In the genomic region with DNA sequence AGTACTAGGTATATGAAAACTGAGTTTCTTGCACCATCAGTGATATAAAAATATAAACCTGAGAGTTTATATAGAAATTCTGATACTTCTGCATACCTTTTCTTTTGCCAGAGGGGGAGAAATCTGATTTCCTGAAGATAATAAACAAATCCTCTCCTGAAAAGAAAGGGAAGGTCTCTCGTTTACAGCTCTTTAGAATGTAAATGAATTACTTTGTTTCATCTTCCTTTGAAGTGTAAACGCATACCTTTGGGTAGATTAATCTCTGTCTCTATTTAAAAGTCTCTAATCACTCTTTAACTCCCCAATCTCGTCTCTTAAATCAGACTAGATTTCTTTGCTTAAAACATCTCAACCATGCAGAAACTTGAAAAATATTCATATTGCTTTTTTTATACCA, we compare ENCODE assay signal across 17 cellular contexts.
A peak's percentile ranks its signal among the peaks of the same experiment; 100 is the strongest.
DNase-seq lines count a peak whose midpoint lies in the region; FAIRE-seq and TF ChIP-seq lines count a peak whose summit lies in the region.
"Had no signal": no experiment of that assay in that cellular context is flagged by ENCODE, and none has a peak within 500 bp of the region (broad histone marks: within the 10 kb centered on the region; RNA-seq: fewer than 3 reads in every experiment).

No MANE protein-coding gene starts in this region.

- no peaks in the 10 kb centered on the region for H3K23me2 ChIP-seq in H1 (ENCODE audit: low read depth, low read length)

- H3K9me3 ChIP-seq in HUES6 (ENCODE audit: control insufficient read depth, insufficient read depth, low read depth, low read length), result no peaks in the 10 kb centered on the region; the same call in 1 of the 2 replicates
- no peaks in the 10 kb centered on the region for H3K9me3 ChIP-seq in H1 (ENCODE audit: insufficient read depth in 2 of 2, low read depth in 1 of 2, low read length in 1 of 2)
- H3K9me3 ChIP-seq in iPS-20b (ENCODE audit: insufficient read depth, low read depth, low read length), result no peaks in the 10 kb centered on the region
- no peaks in the 10 kb centered on the region for H3K9me3 ChIP-seq in neural progenitor cell (ENCODE audit: low read depth)

- peaks cover 2% of the 10 kb centered on the region for H3K4me1 Mint-ChIP-seq in neural progenitor cell
- H3K4me1 Mint-ChIP-seq in activated T-cell treated with anti-CD3 and anti-CD28 coated beads, Interleukin-2, amount 50 U/mL, for 24 hours (ENCODE audit: low read depth), result peaks cover 7% of the 10 kb centered on the region
- H3K4me1 Mint-ChIP-seq: B cell had no signal

- H2BK5ac ChIP-seq in H1 (ENCODE audit: low read depth, low read length), result no peak overlapping the region

- H2BK12ac ChIP-seq in H1 (ENCODE audit: low read depth, low read length), result no peak overlapping the region

- H3K27ac ChIP-seq in HUES6 (ENCODE audit: low read depth, low read length) (peak overlapping the region; percentile 75; the same call in 1 of the 2 replicates), H1 (ENCODE audit: low read depth, low read length) (no peak overlapping the region), iPS-20b (ENCODE audit: low read length) (no peak overlapping the region), neural progenitor cell (no peak overlapping the region)

- H3K36me3 Mint-ChIP-seq in neural progenitor cell, result no peaks in the 10 kb centered on the region
- no peaks in the 10 kb centered on the region for H3K36me3 Mint-ChIP-seq in activated T-cell treated with anti-CD3 and anti-CD28 coated beads, Interleukin-2, amount 50 U/mL, for 24 hours (ENCODE audit: low read depth)

- no peak overlapping the region for H3K18ac ChIP-seq in H1 (ENCODE audit: extremely low read depth, low read length)

- TF ChIP-seq CTCF in H1 (IDR thresholded peaks at IDR 0.05; ENCODE audit: control extremely low read depth in 1 of 3, insufficient read depth in 1 of 3, low read depth in 1 of 3, low read length in 3 of 3), result no peak
- no peak for TF ChIP-seq CTCF in neural progenitor cell (IDR thresholded peaks at IDR 0.05)

- no peak overlapping the region for H4K8ac ChIP-seq in H1 (ENCODE audit: extremely low read depth, insufficient read depth, low read length)

- FAIRE-seq in H1 (lab: Jason Lieb, UNC), result peak; percentile 50
- FAIRE-seq: GM18507, HTR-8/SVneo had no signal

- DNase-seq in H1 (ENCODE audit: low read depth in 1 of 2, low spot score in 2 of 2) (no peak), neural progenitor cell (ENCODE audit: low spot score) (peak; percentile 11), NCI-H1694 (lab: John Stamatoyannopoulos, UW) (no peak), NCI-H1105 (lab: John Stamatoyannopoulos, UW) (no peak)
- DNase-seq in activated T-cell treated with anti-CD3 and anti-CD28 coated beads, Interleukin-2, amount 50 U/mL, for 24 hours, result no peak
- DNase-seq: C1 segment of cervical spinal cord; Calu3; CD4-positive, alpha-beta T cell; DMS 273 treated with DMSO at 0.1 percent for 48 hours; GOT3; HCEC 1CT; HFFc6 had no signal

- H3K9me3 Mint-ChIP-seq in neural progenitor cell, result no peaks in the 10 kb centered on the region
- peaks cover 4% of the 10 kb centered on the region for H3K9me3 Mint-ChIP-seq in activated T-cell treated with anti-CD3 and anti-CD28 coated beads, Interleukin-2, amount 50 U/mL, for 24 hours
- H3K9me3 Mint-ChIP-seq: CD4-positive, alpha-beta T cell had no signal

- H2AFZ ChIP-seq in H1 (ENCODE audit: low read length) (no peak overlapping the region), neural progenitor cell (replicated peaks) (no peak overlapping the region)

- no peak overlapping the region for H2BK20ac ChIP-seq in H1 (ENCODE audit: low read length)

- CTCF ChIA-PET in H1 (lab: Charles Lee; ENCODE audit: partially characterized antibody), result no interaction called here

- no peak for TF ChIP-seq RAD21 in H1 (IDR thresholded peaks at IDR 0.05 in 1 of 2, conservative IDR thresholded peaks at IDR 0.05 in 1 of 2; ENCODE audit: low read depth in 2 of 2, low read length in 2 of 2)

- H3K4me2 ChIP-seq in H1 (ENCODE audit: insufficient read depth in 1 of 2, low read depth in 2 of 2, low read length in 2 of 2) (no peak overlapping the region), neural progenitor cell (no peak overlapping the region)

- no peak for TF ChIP-seq EP300 in H1 (IDR thresholded peaks at IDR 0.05; ENCODE audit: borderline replicate concordance in 1 of 2, low read depth in 2 of 2, low read length in 2 of 2)

- H3K36me3 ChIP-seq in HUES6 (ENCODE audit: control insufficient read depth, insufficient read depth, low read length) (no peaks in the 10 kb centered on the region), H1 (ENCODE audit: control insufficient read depth in 2 of 4, insufficient read depth in 4 of 4, low read length in 3 of 4) (no peaks in the 10 kb centered on the region), iPS-20b (ENCODE audit: insufficient read depth, low read depth, low read length) (no peaks in the 10 kb centered on the region), neural progenitor cell (no peaks in the 10 kb centered on the region)

- H3K27me3 Mint-ChIP-seq in neural progenitor cell (ENCODE audit: insufficient read depth, low read depth), result no peaks in the 10 kb centered on the region
- H3K27me3 Mint-ChIP-seq in activated T-cell treated with anti-CD3 and anti-CD28 coated beads, Interleukin-2, amount 50 U/mL, for 24 hours, result no peaks in the 10 kb centered on the region
- H3K27me3 Mint-ChIP-seq: B cell; CD4-positive, alpha-beta T cell had no signal

- no peaks in the 10 kb centered on the region for H3F3A ChIP-seq in neural progenitor cell (ENCODE audit: low read depth)

- no peak overlapping the region for H3K56ac ChIP-seq in H1 (replicated peaks; ENCODE audit: insufficient read length, low read depth, low read length)

- 5% methylated on average over 3 of the region's 3 CpGs; no CpG with 5 or more reads in 1 of the 2 experiments for WGBS in H1 (ENCODE audit: extremely low coverage in 1 of 2, insufficient coverage in 1 of 2, insufficient read length in 1 of 2, insufficient replicate concordance in 2 of 2, low coverage in 1 of 2, low lambda C conversion rate in 2 of 2, missing lambda C conversion rate in 1 of 2), 2 experiments

- no peak overlapping the region for H3K4ac ChIP-seq in H1 (replicated peaks; ENCODE audit: insufficient read length, low read depth, low read length)

- no peak overlapping the region for H3K4me3 Mint-ChIP-seq in neural progenitor cell
- no peak overlapping the region for H3K4me3 Mint-ChIP-seq in activated T-cell treated with anti-CD3 and anti-CD28 coated beads, Interleukin-2, amount 50 U/mL, for 24 hours
- H3K4me3 Mint-ChIP-seq: B cell; CD4-positive, alpha-beta T cell; HFFc6 had no signal

- H3K27ac Mint-ChIP-seq in neural progenitor cell, result no peak overlapping the region
- H3K27ac Mint-ChIP-seq in activated T-cell treated with anti-CD3 and anti-CD28 coated beads, Interleukin-2, amount 50 U/mL, for 24 hours, result no peak overlapping the region
- H3K27ac Mint-ChIP-seq: B cell; CD4-positive, alpha-beta T cell; HFFc6 had no signal

- no peak overlapping the region for H2AK5ac ChIP-seq in H1 (ENCODE audit: low read depth, low read length)

- TF ChIP-seq POLR2A in H1 (IDR thresholded peaks at IDR 0.05; ENCODE audit: control extremely low read depth in 1 of 2, low read depth in 2 of 2, low read length in 2 of 2), result no peak

- peaks cover 13% of the 10 kb centered on the region for H3K4me1 ChIP-seq in HUES6 (ENCODE audit: control insufficient read depth, insufficient read depth, low read length)
- 0 out of 7 replicates have a peak, but pooled peaks cover 0 to 2% (median 0%) of the 10 kb centered on the region in 4 experiments for H3K4me1 ChIP-seq in H1 (replicated peaks in 1 of 4; ENCODE audit: control insufficient read depth in 3 of 4, insufficient read depth in 4 of 4, low read length in 3 of 4)
- peaks cover 7% of the 10 kb centered on the region; the same call in 1 of the 2 replicates for H3K4me1 ChIP-seq in iPS-20b (ENCODE audit: insufficient read depth, low read length)
- peaks cover 8% of the 10 kb centered on the region for H3K4me1 ChIP-seq in neural progenitor cell

- no peak overlapping the region for H4K91ac ChIP-seq in H1 (replicated peaks; ENCODE audit: insufficient read length, low read length)

- H3K4me3 ChIP-seq in HUES6 (ENCODE audit: low read depth, low read length) (peak overlapping the region; percentile 27), H1 (ENCODE audit: extremely low read depth in 1 of 4, insufficient read depth in 2 of 4, low read depth in 3 of 4, low read length in 4 of 4) (peak overlapping the region in 1 of 4 experiments; percentile 38; a peak in 1 of 8 replicates), iPS-20b (ENCODE audit: low read length) (peak overlapping the region; percentile 42; the same call in 1 of the 2 replicates), neural progenitor cell (no peak overlapping the region)

- H3K23ac ChIP-seq in H1 (ENCODE audit: insufficient read length), result no peak overlapping the region

- no peak overlapping the region for H4K5ac ChIP-seq in H1 (ENCODE audit: insufficient read length, low read depth, low read length)

- H3K79me2 ChIP-seq in H1 (ENCODE audit: control insufficient read depth in 1 of 2, insufficient read depth in 2 of 2, low read length in 2 of 2) (no peaks in the 10 kb centered on the region), neural progenitor cell (ENCODE audit: low read depth) (no peaks in the 10 kb centered on the region)

- H3K9ac ChIP-seq in HUES6 (ENCODE audit: low read length), result no peak overlapping the region
- no peak overlapping the region for H3K9ac ChIP-seq in H1 (replicated peaks in 1 of 4; ENCODE audit: extremely low read depth in 1 of 4, low read depth in 3 of 4, low read length in 3 of 4)
- no peak overlapping the region for H3K9ac ChIP-seq in iPS-20b (ENCODE audit: low read depth, low read length)
- H3K9ac ChIP-seq in neural progenitor cell, result no peak overlapping the region

- POLR2A ChIA-PET in H1 (lab: Charles Lee; ENCODE audit: partially characterized antibody), result no interaction called here

- H3K14ac ChIP-seq in H1 (ENCODE audit: insufficient read length), result no peak overlapping the region

- no peak overlapping the region for H2BK15ac ChIP-seq in H1 (ENCODE audit: low read length)

- H4K20me1 ChIP-seq in H1 (replicated peaks in 1 of 2; ENCODE audit: control insufficient read depth in 1 of 2, insufficient read depth in 2 of 2, low read length in 2 of 2) (no peaks in the 10 kb centered on the region), neural progenitor cell (ENCODE audit: low read depth) (no peaks in the 10 kb centered on the region)

- H3K27me3 ChIP-seq in HUES6 (ENCODE audit: control insufficient read depth, insufficient read depth, low read length), result no peaks in the 10 kb centered on the region
- H3K27me3 ChIP-seq in H1 (replicated peaks in 1 of 4; ENCODE audit: control insufficient read depth in 3 of 4, extremely low read depth in 1 of 4, insufficient read depth in 3 of 4, low read length in 3 of 4), result peaks cover 0 to 2% (median 0%) of the 10 kb centered on the region in 4 experiments; a peak in 1 of 7 replicates
- no peaks in the 10 kb centered on the region for H3K27me3 ChIP-seq in iPS-20b (ENCODE audit: insufficient read depth, low read length)
- H3K27me3 ChIP-seq in neural progenitor cell, result no peaks in the 10 kb centered on the region

- H3K79me1 ChIP-seq in H1 (ENCODE audit: low read depth, low read length), result no peaks in the 10 kb centered on the region

- no peak overlapping the region for H2BK120ac ChIP-seq in H1 (replicated peaks; ENCODE audit: low read depth, low read length)

TF ChIP-seq in H1, 55 proteins besides CTCF, POLR2A, EP300 and RAD21 (continues in another document):
- no peak for TF ChIP-seq SAP30 (IDR thresholded peaks at IDR 0.05; ENCODE audit: insufficient read depth, insufficient replicate concordance, low read length)
- TF ChIP-seq SP1 (IDR thresholded peaks at IDR 0.05; ENCODE audit: low read depth, low read length), result no peak
